ENCODE assay signal across 21 cellular contexts in genomic region chr7:20085086-20085485, GRCh38.
DNase-seq lines count a peak whose midpoint lies in the region; ATAC-seq and TF ChIP-seq lines count a peak whose summit lies in the region.
"Had no signal": no experiment of that assay in that cellular context is flagged by ENCODE, and none has a peak within 500 bp of the region (broad histone marks: within the 10 kb centered on the region; RNA-seq: fewer than 3 reads in every experiment).

No MANE protein-coding gene starts in this region.

- no peak overlapping the region for H2AFZ ChIP-seq in neural progenitor cell (replicated peaks)

- WGBS in endodermal cell (ENCODE audit: insufficient coverage in 1 of 2, insufficient read length in 1 of 2), 2 experiments, result 94% methylated on average over 4 of the region's 4 CpGs
- 52 to 57% methylated on average over 4 of the region's 4 CpGs for WGBS in testis, 2 donors

- H3K36me3 Mint-ChIP-seq in endodermal cell (ENCODE audit: low read depth) (peaks cover 8% of the 10 kb centered on the region), nephron (ENCODE audit: low read depth) (no peaks in the 10 kb centered on the region), neural progenitor cell (no peaks in the 10 kb centered on the region)

- H3K36me3 ChIP-seq in endodermal cell (ENCODE audit: control insufficient read depth, insufficient read depth, low read length), result no peaks in the 10 kb centered on the region
- H3K36me3 ChIP-seq in testis (ENCODE audit: low read depth, missing control alignments), result no peaks in the 10 kb centered on the region
- no peaks in the 10 kb centered on the region for H3K36me3 ChIP-seq in neural progenitor cell
- H3K36me3 ChIP-seq: cardiac muscle cell, left ventricle myocardium inferior, SJSA1, upper lobe of left lung had no signal

- H3K4me2 ChIP-seq in neural progenitor cell, result no peak overlapping the region

- H3K27ac ChIP-seq in endodermal cell (ENCODE audit: low read depth, low read length), result no peak overlapping the region
- H3K27ac ChIP-seq in testis, result no peak overlapping the region
- H3K27ac ChIP-seq in neural progenitor cell, result no peak overlapping the region
- H3K27ac ChIP-seq: cardiac muscle cell, left ventricle myocardium inferior, SJSA1, upper lobe of left lung had no signal

- H3K4me3 Mint-ChIP-seq in endodermal cell, result no peak overlapping the region
- no peak overlapping the region for H3K4me3 Mint-ChIP-seq in nephron
- H3K4me3 Mint-ChIP-seq in neural progenitor cell, result no peak overlapping the region
- H3K4me3 Mint-ChIP-seq: activated T-helper 1 cell treated with anti-CD3 and anti-CD28 coated beads, Interleukin-12 subunit alpha, Interleukin-12 subunit beta, Interleukin-2, Interleukin-4 antibody, amounts not matched to agents 30 ng/mL and 10 ng/mL and 1 ng/mL, durations not matched to agents 14 hours and 24 hours and 36 hours; stimulated activated naive CD8-positive, alpha-beta T cell treated with anti-CD3 and anti-CD28 coated beads, Interleukin-15, Interleukin-2, amounts not matched to agents 100 ng/mL and 50 ng/mL, for 24 hours had no signal

- H3K9me3 ChIP-seq in endodermal cell (ENCODE audit: control insufficient read depth, low read length), result peaks cover 12% of the 10 kb centered on the region
- H3K9me3 ChIP-seq in testis, result no peaks in the 10 kb centered on the region
- no peaks in the 10 kb centered on the region for H3K9me3 ChIP-seq in neural progenitor cell (ENCODE audit: low read depth)
- H3K9me3 ChIP-seq: left ventricle myocardium inferior, SJSA1, upper lobe of left lung had no signal

- H3K9ac ChIP-seq in endodermal cell (ENCODE audit: extremely low read depth, low read length, poor library complexity, severe bottlenecking), result no peak overlapping the region
- no peak overlapping the region for H3K9ac ChIP-seq in neural progenitor cell

- no peaks in the 10 kb centered on the region for H3F3A ChIP-seq in neural progenitor cell (ENCODE audit: low read depth)

- no peaks in the 10 kb centered on the region for H3K27me3 ChIP-seq in endodermal cell (ENCODE audit: control insufficient read depth, insufficient read depth, low read length, poor library complexity, severe bottlenecking)
- no peaks in the 10 kb centered on the region for H3K27me3 ChIP-seq in testis
- H3K27me3 ChIP-seq in neural progenitor cell, result no peaks in the 10 kb centered on the region
- H3K27me3 ChIP-seq: cardiac muscle cell, SJSA1, upper lobe of left lung had no signal

- DNase-seq in AG09309 (ENCODE audit: low read depth) (peak; percentile 35), NOMO-1 treated with dmso at 0.1 percent for 144 hours (lab: John Stamatoyannopoulos, UW; ENCODE audit: unreplicated experiment) (peak; percentile 44), endodermal cell (no peak), testis (no peak), neural progenitor cell (ENCODE audit: low spot score) (no peak)
- DNase-seq: C1 segment of cervical spinal cord, dermis blood vessel endothelial cell, left ventricle myocardium inferior, NCI-H1417 treated with DMSO at 0.1 percent for 48 hours, NCI-H2171, NCI-H69, occipital lobe, upper lobe of left lung had no signal

- no peak overlapping the region for H3K4me3 ChIP-seq in AG09309 (ENCODE audit: control insufficient read depth, low read depth, low read length)
- H3K4me3 ChIP-seq in endodermal cell (ENCODE audit: low read length), result peak overlapping the region; percentile 4
- H3K4me3 ChIP-seq in testis, result no peak overlapping the region
- H3K4me3 ChIP-seq in neural progenitor cell, result no peak overlapping the region
- H3K4me3 ChIP-seq: cardiac muscle cell, left ventricle myocardium inferior, SJSA1, upper lobe of left lung had no signal

- H3K27ac Mint-ChIP-seq in endodermal cell, result no peak overlapping the region
- H3K27ac Mint-ChIP-seq in nephron, result peak overlapping the region in 2 of 3 experiments; percentile 2 to 4
- no peak overlapping the region for H3K27ac Mint-ChIP-seq in neural progenitor cell
- H3K27ac Mint-ChIP-seq: activated T-helper 1 cell treated with anti-CD3 and anti-CD28 coated beads, Interleukin-12 subunit alpha, Interleukin-12 subunit beta, Interleukin-2, Interleukin-4 antibody, amounts not matched to agents 30 ng/mL and 10 ng/mL and 1 ng/mL, durations not matched to agents 14 hours and 24 hours and 36 hours; stimulated activated naive CD8-positive, alpha-beta T cell treated with anti-CD3 and anti-CD28 coated beads, Interleukin-15, Interleukin-2, amounts not matched to agents 100 ng/mL and 50 ng/mL, for 24 hours had no signal

- no peaks in the 10 kb centered on the region for H4K20me1 ChIP-seq in neural progenitor cell (ENCODE audit: low read depth)

- TF ChIP-seq CTCF in AG09309 (IDR thresholded peaks at IDR 0.05; ENCODE audit: control insufficient read depth, insufficient read depth, low read depth, low read length, missing control alignments) (no peak), endodermal cell (conservative IDR thresholded peaks at IDR 0.05) (no peak), nephron (IDR thresholded peaks at IDR 0.05; ENCODE audit: unreplicated experiment in 3 of 3) (no peak), testis (IDR thresholded peaks at IDR 0.05) (no peak), neural progenitor cell (IDR thresholded peaks at IDR 0.05) (no peak)

- H3K27me3 Mint-ChIP-seq in endodermal cell (ENCODE audit: insufficient read depth) (no peaks in the 10 kb centered on the region), nephron (ENCODE audit: low read depth) (no peaks in the 10 kb centered on the region), neural progenitor cell (ENCODE audit: insufficient read depth, low read depth) (no peaks in the 10 kb centered on the region)
- H3K27me3 Mint-ChIP-seq: stimulated activated naive CD8-positive, alpha-beta T cell treated with anti-CD3 and anti-CD28 coated beads, Interleukin-15, Interleukin-2, amounts not matched to agents 100 ng/mL and 50 ng/mL, for 24 hours had no signal

- TF ChIP-seq POLR2A in testis (IDR thresholded peaks at IDR 0.05), result no peak

- H3K4me1 Mint-ChIP-seq in endodermal cell (peaks cover 69% of the 10 kb centered on the region), nephron (peaks cover 17% of the 10 kb centered on the region), neural progenitor cell (no peaks in the 10 kb centered on the region)

- peaks cover 3% of the 10 kb centered on the region for H3K9me3 Mint-ChIP-seq in endodermal cell
- no peaks in the 10 kb centered on the region for H3K9me3 Mint-ChIP-seq in nephron
- no peaks in the 10 kb centered on the region for H3K9me3 Mint-ChIP-seq in neural progenitor cell
- H3K9me3 Mint-ChIP-seq: activated T-helper 1 cell treated with anti-CD3 and anti-CD28 coated beads, Interleukin-12 subunit alpha, Interleukin-12 subunit beta, Interleukin-2, Interleukin-4 antibody, amounts not matched to agents 30 ng/mL and 10 ng/mL and 1 ng/mL, durations not matched to agents 14 hours and 24 hours and 36 hours had no signal

- ATAC-seq in GM19463 (IDR thresholded peaks at IDR 0.05; ENCODE audit: unreplicated experiment) (no peak), HG03460 (IDR thresholded peaks at IDR 0.05; ENCODE audit: unreplicated experiment) (no peak)
- ATAC-seq: sciatic nerve had no signal

- intact Hi-C loops in testis (cut with DNase I; ENCODE audit: low total_unique reads), result no loop called here

- no peaks in the 10 kb centered on the region for H3K79me2 ChIP-seq in neural progenitor cell (ENCODE audit: low read depth)

- peaks cover 13% of the 10 kb centered on the region for H3K4me1 ChIP-seq in endodermal cell (ENCODE audit: control insufficient read depth, insufficient read depth, low read length)
- no peaks in the 10 kb centered on the region for H3K4me1 ChIP-seq in testis
- no peaks in the 10 kb centered on the region for H3K4me1 ChIP-seq in neural progenitor cell
- H3K4me1 ChIP-seq: left ventricle myocardium inferior, SJSA1, upper lobe of left lung had no signal

Comparison
In these comparisons a context has a peak if more than half of its experiments do, and no peak if none do; other contexts are left out.
1. DNase-seq: peak in AG09309 (single experiment) and NOMO-1 treated with dmso at 0.1 percent for 144 hours (single experiment); none in endodermal cell (single experiment), testis (single experiment) and neural progenitor cell (single experiment).
2. H3K27ac Mint-ChIP-seq: peak in nephron (2 of 3); none in endodermal cell (single experiment) and neural progenitor cell (single experiment).